8 cellular contexts compared by ENCODE assay signal in the genomic region with DNA sequence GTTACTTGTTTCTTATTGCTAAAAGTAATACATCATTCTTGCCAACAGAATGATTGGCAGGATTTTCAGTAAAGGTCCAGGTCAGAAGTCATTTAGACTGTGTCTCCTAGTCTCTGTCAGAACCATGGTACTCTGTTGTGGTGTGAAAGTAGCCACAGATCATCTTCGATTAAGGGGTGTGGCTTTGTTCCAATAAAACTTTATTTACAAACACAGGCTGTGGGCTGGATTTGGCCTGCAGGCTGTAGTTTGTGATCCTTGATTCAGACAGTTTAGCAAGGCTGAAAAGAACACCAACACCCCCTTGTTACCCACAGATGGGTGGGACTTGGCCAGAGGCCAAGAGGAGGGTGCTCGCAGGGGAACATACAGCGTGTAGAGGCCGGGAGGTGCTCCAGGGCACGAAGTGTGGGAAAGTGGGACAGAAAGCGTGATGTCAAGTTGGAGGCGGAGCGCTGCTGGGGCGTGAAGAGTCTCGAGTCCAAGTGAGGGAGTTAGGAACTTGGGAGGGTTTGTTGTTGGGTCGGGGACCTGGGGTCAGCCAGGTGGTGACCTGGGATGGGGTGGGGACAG.
DNase-seq lines count a peak whose midpoint lies in the region; ATAC-seq, FAIRE-seq and TF ChIP-seq lines count a peak whose summit lies in the region.
"Not testable (repeated sequence)": the region's sequence is repeated elsewhere in the genome, so short reads cannot be mapped to it uniquely, and the experiment has no call there.

No MANE protein-coding gene starts in this region.

- peak in 1 of 2 experiments; percentile 23 for DNase-seq in A549 (ENCODE audit: low read depth in 1 of 2, low spot score in 1 of 2)
- DNase-seq in DMS79 treated with DMSO at 0.1 percent for 48 hours (lab: John Stamatoyannopoulos, UW), result peak; percentile 27
- peak; percentile 39 for DNase-seq in HT-29 (ENCODE audit: low spot score)
- peak; percentile 86 for DNase-seq in NCI-H345 (lab: John Stamatoyannopoulos, UW)
- peak in 1 of 3 experiments; percentile 15 for DNase-seq in effector memory CD8-positive, alpha-beta T cell
- DNase-seq in left kidney (ENCODE audit: low read depth, low spot score), result peak; percentile 13
- not testable (repeated sequence) for DNase-seq in sciatic nerve (ENCODE audit: low spot score)

- peak overlapping the region; percentile 14; the same call in 1 of the 3 replicates for H3K4me2 ChIP-seq in A549

- H3K36me3 Mint-ChIP-seq in T-helper 1 cell treated with Interleukin-12 subunit alpha and Interleukin-12 subunit beta and Interleukin-4 antibody, amounts not matched to agents 30 μg/mL and 1 μg/mL, for 36 hours (ENCODE audit: low read depth); effector memory CD8-positive, alpha-beta T cell (ENCODE audit: insufficient read depth): not testable (repeated sequence)

- not testable (repeated sequence) for ATAC-seq in A549; effector memory CD8-positive, alpha-beta T cell (replicated peaks)
- peak; percentile 95 for ATAC-seq in sciatic nerve

- not testable (repeated sequence) for H3K4me1 ChIP-seq in A549

- intact Hi-C loops in sciatic nerve (cut with DNase I), result not testable (repeated sequence)

- not testable (repeated sequence) for H3K4me1 Mint-ChIP-seq in T-helper 1 cell treated with Interleukin-12 subunit alpha and Interleukin-12 subunit beta and Interleukin-4 antibody, amounts not matched to agents 30 μg/mL and 1 μg/mL, for 36 hours (ENCODE audit: low read depth); effector memory CD8-positive, alpha-beta T cell (ENCODE audit: low read depth in 2 of 2)

- peak overlapping the region; percentile 22 for H3K27ac Mint-ChIP-seq in T-helper 1 cell treated with Interleukin-12 subunit alpha and Interleukin-12 subunit beta and Interleukin-4 antibody, amounts not matched to agents 30 μg/mL and 1 μg/mL, for 36 hours
- peak overlapping the region in 1 of 2 donors; percentile 70 for H3K27ac Mint-ChIP-seq in effector memory CD8-positive, alpha-beta T cell

- TF ChIP-seq EP300 in A549 (IDR thresholded peaks at IDR 0.05), result not testable (repeated sequence)

- H3K9me3 ChIP-seq in A549, result not testable (repeated sequence)

- H3K4me3 ChIP-seq in A549, result not testable (repeated sequence)

- CTCF ChIA-PET in A549 (lab: Yijun Ruan, JAX), result interaction anchor here (0.7 to 1.5 kb wide), 5 partner anchors 15 to 162 kb away, joined by 3 to 7 read pairs (median 3); a partner anchor contains a TSS

- 56% methylated on average over 11 of the region's 11 CpGs for WGBS in A549 (ENCODE audit: missing lambda C conversion rate)

- FAIRE-seq in A549 (lab: Jason Lieb, UNC), result not testable (repeated sequence)

- not testable (repeated sequence) for TF ChIP-seq POLR2A in A549 (IDR thresholded peaks at IDR 0.05; ENCODE audit: low read length)

- H3K9me3 Mint-ChIP-seq in T-helper 1 cell treated with Interleukin-12 subunit alpha and Interleukin-12 subunit beta and Interleukin-4 antibody, amounts not matched to agents 30 μg/mL and 1 μg/mL, for 36 hours; effector memory CD8-positive, alpha-beta T cell: not testable (repeated sequence)

- TF ChIP-seq RAD21 in A549 (conservative IDR thresholded peaks at IDR 0.05 in 1 of 2, IDR thresholded peaks at IDR 0.05 in 1 of 2), result not testable (repeated sequence)

- not testable (repeated sequence) for TF ChIP-seq CTCF in A549 (IDR thresholded peaks at IDR 0.05)

- H3K27ac ChIP-seq in A549, result not testable (repeated sequence)

- H3K4me3 Mint-ChIP-seq in T-helper 1 cell treated with Interleukin-12 subunit alpha and Interleukin-12 subunit beta and Interleukin-4 antibody, amounts not matched to agents 30 μg/mL and 1 μg/mL, for 36 hours, result not testable (repeated sequence)
- H3K4me3 Mint-ChIP-seq in effector memory CD8-positive, alpha-beta T cell, result peak overlapping the region; percentile 46 to 51

- POLR2A ChIA-PET in A549 (lab: Yijun Ruan, JAX), result not testable (repeated sequence)

- H3K27me3 Mint-ChIP-seq in T-helper 1 cell treated with Interleukin-12 subunit alpha and Interleukin-12 subunit beta and Interleukin-4 antibody, amounts not matched to agents 30 μg/mL and 1 μg/mL, for 36 hours (ENCODE audit: low read depth), result not testable (repeated sequence)
- H3K27me3 Mint-ChIP-seq in effector memory CD8-positive, alpha-beta T cell, result peaks cover 0 to 23% of the 10 kb centered on the region in 2 donors
